26 cellular contexts compared by ENCODE assay signal in the genomic region with DNA sequence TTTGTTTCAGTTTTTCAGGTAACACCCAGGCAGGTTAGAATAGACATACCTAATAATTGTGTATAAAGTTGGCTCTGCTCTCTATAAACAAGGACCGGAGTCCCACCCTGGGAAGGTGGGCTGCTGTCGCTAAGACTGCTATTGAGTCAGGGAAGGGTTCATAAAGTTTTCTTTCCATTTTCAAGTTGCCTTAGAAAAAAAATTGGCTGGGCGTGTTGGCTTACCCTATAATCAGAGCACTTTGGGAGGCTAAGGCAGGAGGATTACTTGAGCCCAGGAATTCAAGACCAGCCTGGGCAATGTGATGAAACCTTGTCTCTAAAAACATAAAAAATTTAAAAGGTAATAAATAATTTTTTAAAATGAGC. TPM values are rescaled to one million over a fixed set of nuclear protein-coding genes. Genes with fewer than 3 reads are reported as not detected.
DNase-seq lines count a peak whose midpoint lies in the region; ATAC-seq, FAIRE-seq and TF ChIP-seq lines count a peak whose summit lies in the region.
"Had no signal": no experiment of that assay in that cellular context is flagged by ENCODE, and none has a peak within 500 bp of the region (broad histone marks: within the 10 kb centered on the region; RNA-seq: fewer than 3 reads in every experiment).

No MANE protein-coding gene starts in this region.

- no peaks in the 10 kb centered on the region for H3K9me3 ChIP-seq in Panc1 (ENCODE audit: control insufficient read depth, insufficient read depth, low read depth, low read length)
- H3K9me3 ChIP-seq in liver (ENCODE audit: control insufficient read depth in 4 of 4, low read length in 3 of 4), result no peaks in the 10 kb centered on the region
- H3K9me3 ChIP-seq: SK-N-SH had no signal

- H3K36me3 Mint-ChIP-seq in activated naive CD8-positive, alpha-beta T cell treated with anti-CD3 and anti-CD28 coated beads, Interleukin-2, amount 50 U/mL, for 24 hours (ENCODE audit: low read depth), result no peaks in the 10 kb centered on the region
- H3K36me3 Mint-ChIP-seq: CD8-positive, alpha-beta memory T cell had no signal

- no peak overlapping the region for H3K9ac ChIP-seq in liver (ENCODE audit: low read depth in 1 of 2, low read length in 2 of 2)
- H3K9ac ChIP-seq: SK-N-SH had no signal

- DNase-seq in NCI-H748 treated with DMSO at 0.1 percent for 48 hours (lab: John Stamatoyannopoulos, UW), result peak; percentile 11
- no peak for DNase-seq in NCI-H748 (lab: John Stamatoyannopoulos, UW; ENCODE audit: unreplicated experiment)
- DNase-seq in Panc1 (ENCODE audit: low read depth, low spot score), result no peak
- no peak for DNase-seq in activated naive CD8-positive, alpha-beta T cell treated with anti-CD3 and anti-CD28 coated beads, Interleukin-2, amount 50 U/mL, for 24 hours
- no peak for DNase-seq in brain microvascular endothelial cell
- no peak for DNase-seq in GM12891 (ENCODE audit: insufficient read length, low spot score)
- DNase-seq: 8988T; AML-193; C1 segment of cervical spinal cord; Calu3; CD8-positive, alpha-beta memory T cell; DMS153; IMR-90; Karpas-422; MG63; NCI-H1048; NCI-H1436; NCI-H1930; NCI-H82; OCI-M1; SHP77 treated with DMSO at 0.1 percent for 48 hours; SK-N-SH had no signal

- H3K4me3 Mint-ChIP-seq in activated naive CD8-positive, alpha-beta T cell treated with anti-CD3 and anti-CD28 coated beads, Interleukin-2, amount 50 U/mL, for 24 hours, result no peak overlapping the region
- H3K4me3 Mint-ChIP-seq: CD8-positive, alpha-beta memory T cell had no signal

- peak; percentile 60 for ATAC-seq in Panc1
- no peak for ATAC-seq in HG03520 (IDR thresholded peaks at IDR 0.05; ENCODE audit: unreplicated experiment)
- no peak for ATAC-seq in activated naive CD8-positive, alpha-beta T cell treated with anti-CD3 and anti-CD28 coated beads, Interleukin-2, amount 50 U/mL, for 24 hours

- no peaks in the 10 kb centered on the region for H3K27me3 ChIP-seq in Panc1 (ENCODE audit: control insufficient read depth, insufficient read depth, low read length)
- H3K27me3 ChIP-seq in liver (ENCODE audit: control insufficient read depth in 4 of 4, insufficient read depth in 4 of 4, low read length in 3 of 4), result no peaks in the 10 kb centered on the region
- no peaks in the 10 kb centered on the region for H3K27me3 ChIP-seq in brain microvascular endothelial cell (replicated peaks)

- BruUV-seq in Panc1 (replicated peaks; lab: Mats Ljungman, UMichigan), result no TSS peak

- TF ChIP-seq RAD21 in liver (IDR thresholded peaks at IDR 0.05), result no peak

- TF ChIP-seq CTCF in Panc1 (IDR thresholded peaks at IDR 0.05), result no peak
- no peak for TF ChIP-seq CTCF in liver (IDR thresholded peaks at IDR 0.05; ENCODE audit: low read depth, low read length, missing input control)
- no peak for TF ChIP-seq CTCF in brain microvascular endothelial cell (IDR thresholded peaks at IDR 0.05; ENCODE audit: low read depth, low read length, missing control alignments)

- no peak overlapping the region for H3K27ac Mint-ChIP-seq in activated naive CD8-positive, alpha-beta T cell treated with anti-CD3 and anti-CD28 coated beads, Interleukin-2, amount 50 U/mL, for 24 hours
- H3K27ac Mint-ChIP-seq: CD8-positive, alpha-beta memory T cell had no signal

- in situ Hi-C loops in Panc1 (cut with HindIII; ENCODE audit: low pct_unique_long_range_greater_than_20kb, low sequenced_read_pairs) (no loop called here), brain microvascular endothelial cell (cut with HindIII; ENCODE audit: low pct_ligation_motif_present, low sequenced_read_pairs) (no loop called here)

- peaks cover 4% of the 10 kb centered on the region for H3K9me3 Mint-ChIP-seq in activated naive CD8-positive, alpha-beta T cell treated with anti-CD3 and anti-CD28 coated beads, Interleukin-2, amount 50 U/mL, for 24 hours
- H3K9me3 Mint-ChIP-seq: CD8-positive, alpha-beta memory T cell had no signal

- TF ChIP-seq POLR2A in GM12891 (IDR thresholded peaks at IDR 0.05; ENCODE audit: low read depth, low read length), result no peak

- FAIRE-seq in GM12891 (lab: Jason Lieb, UNC), result no peak
- FAIRE-seq: GM18507 had no signal

- H3K36me3 ChIP-seq in Panc1 (ENCODE audit: control insufficient read depth, insufficient read depth, low read length), result no peaks in the 10 kb centered on the region
- H3K36me3 ChIP-seq in liver (ENCODE audit: control insufficient read depth in 4 of 4, insufficient read depth in 3 of 4, low read depth in 1 of 4, low read length in 3 of 4), result no peaks in the 10 kb centered on the region
- H3K36me3 ChIP-seq in brain microvascular endothelial cell (replicated peaks), result no peaks in the 10 kb centered on the region
- H3K36me3 ChIP-seq: MG63 had no signal

- peak overlapping the region; percentile 7 to 33 for H3K4me3 ChIP-seq in Panc1 (ENCODE audit: low read depth in 2 of 2, low read length in 2 of 2)
- H3K4me3 ChIP-seq in liver (ENCODE audit: low read depth in 1 of 3, low read length in 3 of 3), result peak overlapping the region in 2 of 3 donors; percentile 11 to 17
- no peak overlapping the region for H3K4me3 ChIP-seq in brain microvascular endothelial cell (ENCODE audit: low read depth, low read length)
- H3K4me3 ChIP-seq: MG63 had no signal

- intact Hi-C loops in Panc1 (cut with micrococcal nuclease; ENCODE audit: unreplicated experiment), result no loop called here

- H3K27me3 Mint-ChIP-seq in activated naive CD8-positive, alpha-beta T cell treated with anti-CD3 and anti-CD28 coated beads, Interleukin-2, amount 50 U/mL, for 24 hours, result peaks cover 19% of the 10 kb centered on the region

- H3K27ac ChIP-seq in Panc1 (ENCODE audit: low read length), result peak overlapping the region; percentile 86
- peak overlapping the region in 1 of 2 donors; percentile 81 for H3K27ac ChIP-seq in liver (ENCODE audit: low read depth in 1 of 2, low read length in 2 of 2)
- no peak overlapping the region for H3K27ac ChIP-seq in brain microvascular endothelial cell
- H3K27ac ChIP-seq: RWPE1 had no signal

- H3K4me1 ChIP-seq in Panc1 (ENCODE audit: control insufficient read depth, insufficient read depth, low read length) (peaks cover 22% of the 10 kb centered on the region), liver (ENCODE audit: control insufficient read depth in 4 of 4, insufficient read depth in 4 of 4, low read length in 3 of 4) (peaks cover 0 to 17% (median 11%) of the 10 kb centered on the region in 4 donors)

- CTCF ChIA-PET in Panc1 (lab: Charles Lee), result no interaction called here

- 75% methylated on average over 3 of the region's 3 CpGs for WGBS in liver

- no peaks in the 10 kb centered on the region for H3K4me1 Mint-ChIP-seq in activated naive CD8-positive, alpha-beta T cell treated with anti-CD3 and anti-CD28 coated beads, Interleukin-2, amount 50 U/mL, for 24 hours
- H3K4me1 Mint-ChIP-seq: CD8-positive, alpha-beta memory T cell had no signal

- POLR2A ChIA-PET in Panc1 (lab: Charles Lee), result interaction anchor here (0.6 to 0.7 kb wide), 2 partner anchors 198 to 853 kb away, joined by 5 to 6 read pairs; no protein-coding TSS in a partner anchor

TF ChIP-seq in liver, 16 proteins besides CTCF, POLR2A, EP300 and RAD21 (continues in another document):
- TF ChIP-seq GABPA (IDR thresholded peaks at IDR 0.05 in 1 of 2, conservative IDR thresholded peaks at IDR 0.05 in 1 of 2), result no peak
- no peak for TF ChIP-seq FOXA2 (IDR thresholded peaks at IDR 0.05)
- TF ChIP-seq EGR1 (IDR thresholded peaks at IDR 0.05; ENCODE audit: low read depth in 2 of 2), result no peak
- TF ChIP-seq RXRA (IDR thresholded peaks at IDR 0.05), result no peak
- TF ChIP-seq, protein P1, sequence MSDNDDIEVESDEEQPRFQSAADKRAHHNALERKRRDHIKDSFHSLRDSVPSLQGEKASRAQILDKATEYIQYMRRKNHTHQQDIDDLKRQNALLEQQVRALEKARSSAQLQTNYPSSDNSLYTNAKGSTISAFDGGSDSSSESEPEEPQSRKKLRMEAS (IDR thresholded peaks at IDR 0.05), result no peak
- no peak for TF ChIP-seq FOXA1 (IDR thresholded peaks at IDR 0.05)
- TF ChIP-seq NR2F2 (IDR thresholded peaks at IDR 0.05), result no peak
- no peak for TF ChIP-seq SP1 (IDR thresholded peaks at IDR 0.05)
- TF ChIP-seq HNF4A (conservative IDR thresholded peaks at IDR 0.05), result no peak
- no peak for TF ChIP-seq JUND (IDR thresholded peaks at IDR 0.05)

TF ChIP-seq in GM12891, 5 proteins besides CTCF, POLR2A, EP300 and RAD21:
- no peak for TF ChIP-seq POLR2AphosphoS5 (IDR thresholded peaks at IDR 0.05; ENCODE audit: low read depth, low read length)

RNA-seq across cellular contexts. Expression of a gene that starts 11.3 kb away (rescaled TPM):
- 44.5 TPM for total RNA-seq in Panc1 (2021; ENCODE audit: unreplicated experiment)
- polyA plus RNA-seq in Panc1 (2012; ENCODE audit: insufficient read length), result 34.8 TPM
- total RNA-seq in liver, result 10 to 100 TPM; 10.6 to 15.9 TPM
- polyA plus RNA-seq in liver, result 10 to 100 TPM in 1 of 2 donors, 1 to 10 TPM in 1; 5.6 to 18.8 TPM
- 23.0 TPM for polyA plus RNA-seq in GM12891 (2012; ENCODE audit: low read depth, missing spikeins)
